20 cellular contexts compared by ENCODE assay signal in the genomic region with DNA sequence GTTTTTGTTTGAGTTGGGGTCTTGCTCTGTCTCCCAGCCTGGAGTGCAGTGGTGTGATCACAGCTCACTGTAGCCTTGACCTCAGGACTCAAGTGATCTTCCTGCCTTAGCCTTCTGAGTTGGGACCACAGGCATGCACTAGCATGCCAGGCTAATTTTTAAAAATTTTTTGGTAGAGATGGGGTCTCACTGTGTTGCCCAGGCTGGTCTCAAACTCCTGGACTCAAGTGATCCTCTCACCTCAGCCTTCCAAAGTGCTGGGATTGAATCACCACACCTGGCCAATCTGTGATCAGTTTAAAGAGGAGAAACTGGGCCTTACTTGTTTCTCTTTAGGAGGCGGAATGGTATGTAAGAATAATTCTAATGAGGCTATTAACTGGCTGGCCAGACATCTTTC. TPM values are rescaled to one million over a fixed set of nuclear protein-coding genes. Genes with fewer than 3 reads are reported as not detected.
DNase-seq lines count a peak whose midpoint lies in the region; ATAC-seq and TF ChIP-seq lines count a peak whose summit lies in the region.
"Had no signal": no experiment of that assay in that cellular context is flagged by ENCODE, and none has a peak within 500 bp of the region (broad histone marks: within the 10 kb centered on the region; RNA-seq: fewer than 3 reads in every experiment).

No MANE protein-coding gene starts in this region.

- H3K27me3 ChIP-seq in left ventricle myocardium inferior (ENCODE audit: low read depth) (no peaks in the 10 kb centered on the region), right cardiac atrium (ENCODE audit: control insufficient read depth, insufficient read depth) (no peaks in the 10 kb centered on the region), esophagus squamous epithelium (no peaks in the 10 kb centered on the region), gastrocnemius medialis (no peaks in the 10 kb centered on the region)
- H3K27me3 ChIP-seq in CD8-positive, alpha-beta T cell (ENCODE audit: insufficient read depth, low read length): no peaks in the 10 kb centered on the region

- H3K27ac ChIP-seq in left ventricle myocardium inferior (replicated peaks): peak overlapping the region; percentile 61
- H3K27ac ChIP-seq in right cardiac atrium (ENCODE audit: low read length): no peak overlapping the region
- H3K27ac ChIP-seq in esophagus squamous epithelium: peak overlapping the region; percentile 84 to 93 (median 90)
- H3K27ac ChIP-seq in gastrocnemius medialis: peak overlapping the region; percentile 29 to 60 (median 50)
- no peak overlapping the region for H3K27ac ChIP-seq in CD8-positive, alpha-beta T cell (ENCODE audit: low read depth, low read length)
- H3K27ac ChIP-seq: C4-2B had no signal

- no peaks in the 10 kb centered on the region for H3K27me3 Mint-ChIP-seq in CD8-positive, alpha-beta T cell (ENCODE audit: low read depth)

- intact Hi-C loops in left ventricle myocardium inferior (cut with micrococcal nuclease): no loop called here
- intact Hi-C loops in right cardiac atrium (cut with DNase I): loop anchor here in 1 of 4 donors (10.0 kb wide), 2 partner anchors 296 to 376 kb away; no protein-coding TSS in a partner anchor
- intact Hi-C loops in esophagus squamous epithelium (cut with DNase I): loop anchor here (10.0 kb wide), 1 partner anchor 176 kb away; a partner anchor contains a TSS
- intact Hi-C loops in gastrocnemius medialis (cut with DNase I; ENCODE audit: low total_unique reads): loop anchor here (10.0 kb wide), 2 partner anchors 296 to 376 kb away; no protein-coding TSS in a partner anchor
- intact Hi-C loops in CD8-positive, alpha-beta T cell (cut with DNase I, micrococcal nuclease): no loop called here

- POLR2A ChIA-PET in CD8-positive, alpha-beta T cell (lab: Charles Lee): interaction anchor here (0.7 kb wide), 1 partner anchor 35 kb away, joined by 3 read pairs; no protein-coding TSS in a partner anchor

- H3K36me3 ChIP-seq in left ventricle myocardium inferior (peaks cover 32% of the 10 kb centered on the region), esophagus squamous epithelium (peaks cover 0 to 52% (median 3%) of the 10 kb centered on the region in 3 donors), gastrocnemius medialis (peaks cover 0 to 36% of the 10 kb centered on the region in 2 donors)
- H3K36me3 ChIP-seq in CD8-positive, alpha-beta T cell (ENCODE audit: insufficient read depth, low read length): no peaks in the 10 kb centered on the region
- H3K36me3 ChIP-seq: HAP-1 had no signal

- TF ChIP-seq POLR2A in esophagus squamous epithelium (IDR thresholded peaks at IDR 0.05) (no peak), gastrocnemius medialis (IDR thresholded peaks at IDR 0.05) (no peak)

- 98% methylated on average over 1 of the region's 1 CpG for WGBS in right cardiac atrium
- 56 to 83% methylated on average over 1 of the region's 1 CpG for WGBS in esophagus squamous epithelium, 2 donors

- no peak for ATAC-seq in right cardiac atrium
- ATAC-seq in gastrocnemius medialis: no peak
- no peak for ATAC-seq in CD8-positive, alpha-beta T cell
- ATAC-seq in GM21423 (IDR thresholded peaks at IDR 0.05; ENCODE audit: unreplicated experiment): no peak
- ATAC-seq: GM23338, Panc1 had no signal

- peaks cover 3% of the 10 kb centered on the region for H3K36me3 Mint-ChIP-seq in CD8-positive, alpha-beta T cell

- CTCF ChIA-PET in CD8-positive, alpha-beta T cell (lab: Charles Lee): no interaction called here

- H3K9me3 ChIP-seq in left ventricle myocardium inferior (replicated peaks): no peaks in the 10 kb centered on the region
- no peaks in the 10 kb centered on the region for H3K9me3 ChIP-seq in right cardiac atrium (ENCODE audit: control insufficient read depth, low read length)
- H3K9me3 ChIP-seq in esophagus squamous epithelium: no peaks in the 10 kb centered on the region
- H3K9me3 ChIP-seq in gastrocnemius medialis: no peaks in the 10 kb centered on the region
- H3K9me3 ChIP-seq in CD8-positive, alpha-beta T cell (ENCODE audit: low read length): no peaks in the 10 kb centered on the region
- H3K9me3 ChIP-seq: HAP-1 had no signal

- H3K27ac Mint-ChIP-seq in CD8-positive, alpha-beta T cell: no peak overlapping the region
- H3K27ac Mint-ChIP-seq: GM23338 had no signal

- no peak overlapping the region for H3K4me3 ChIP-seq in left ventricle myocardium inferior
- no peak overlapping the region for H3K4me3 ChIP-seq in right cardiac atrium (ENCODE audit: low read length)
- H3K4me3 ChIP-seq in esophagus squamous epithelium: no peak overlapping the region
- no peak overlapping the region for H3K4me3 ChIP-seq in gastrocnemius medialis
- H3K4me3 ChIP-seq in CD8-positive, alpha-beta T cell (ENCODE audit: low read depth, low read length): no peak overlapping the region
- H3K4me3 ChIP-seq: GM23338, HAP-1 had no signal

- H3K4me3 Mint-ChIP-seq in CD8-positive, alpha-beta T cell: no peak overlapping the region
- H3K4me3 Mint-ChIP-seq: GM23338 had no signal

- no peaks in the 10 kb centered on the region for H3K4me1 Mint-ChIP-seq in CD8-positive, alpha-beta T cell (ENCODE audit: low read depth)

- in situ Hi-C loops in gastrocnemius medialis (cut with MboI; ENCODE audit: low sequenced_read_pairs in 4 of 4): loop anchor here in 2 of 4 donors (10.0 to 25.0 kb wide), 2 partner anchors 294 to 296 kb away; no protein-coding TSS in a partner anchor

- H3K4me1 ChIP-seq in left ventricle myocardium inferior (peaks cover 33% of the 10 kb centered on the region), right cardiac atrium (ENCODE audit: control insufficient read depth, insufficient read depth, low read length) (no peaks in the 10 kb centered on the region), esophagus squamous epithelium (peaks cover 24 to 100% (median 63%) of the 10 kb centered on the region in 3 donors), gastrocnemius medialis (peaks cover 22 to 29% of the 10 kb centered on the region in 2 donors)
- no peaks in the 10 kb centered on the region for H3K4me1 ChIP-seq in CD8-positive, alpha-beta T cell (ENCODE audit: insufficient read depth, low read length)
- H3K4me1 ChIP-seq: HAP-1 had no signal

- H3K9me3 Mint-ChIP-seq in CD8-positive, alpha-beta T cell: no peaks in the 10 kb centered on the region
- H3K9me3 Mint-ChIP-seq: GM23338 had no signal

- no peak for DNase-seq in left ventricle myocardium inferior
- DNase-seq in right cardiac atrium: no peak
- DNase-seq in esophagus squamous epithelium (lab: John Stamatoyannopoulos, UW): no peak
- DNase-seq in gastrocnemius medialis: no peak
- no peak for DNase-seq in iPS-NIHi7 (ENCODE audit: extremely low spot score)
- DNase-seq in CD8-positive, alpha-beta T cell: no peak
- DNase-seq in cerebellar cortex (ENCODE audit: low spot score): no peak
- DNase-seq: KG1; NCI-H1092 treated with DMSO at 0.1 percent for 48 hours; NCI-H1436 treated with DMSO at 0.1 percent for 48 hours; NCI-H1930; NCI-H2227 treated with DMSO at 0.1 percent for 48 hours; NCI-H510A treated with DMSO at 0.1 percent for 48 hours; NCI-H748 treated with DMSO at 0.1 percent for 48 hours; NK-92 treated with Interleukin-12 subunit alpha and Interleukin-12 subunit beta, amount 100 ng/mL, for 24 hours had no signal

- TF ChIP-seq CTCF in left ventricle myocardium inferior (IDR thresholded peaks at IDR 0.05; ENCODE audit: borderline replicate concordance) (no peak), esophagus squamous epithelium (IDR thresholded peaks at IDR 0.05) (no peak), gastrocnemius medialis (IDR thresholded peaks at IDR 0.05 in 4 of 5, conservative IDR thresholded peaks at IDR 0.05 in 1 of 5) (no peak)
- TF ChIP-seq CTCF in CD8-positive, alpha-beta T cell (IDR thresholded peaks at IDR 0.05): no peak

RNA-seq across cellular contexts. Expression of a gene that starts 49.9 kb away (rescaled TPM):
- 51.5 TPM for total RNA-seq in left ventricle myocardium inferior
- total RNA-seq in right cardiac atrium: 10 to 100 TPM; 19.8 to 26.9 (median 23.1) TPM
- polyA plus RNA-seq in right cardiac atrium: 21.9 TPM
- total RNA-seq in esophagus squamous epithelium: 100 to 1,000 TPM; 121 to 235 (median 164) TPM
- 100 to 1,000 TPM; 245 to 391 (median 274) TPM for total RNA-seq in gastrocnemius medialis
- total RNA-seq in CD8-positive, alpha-beta T cell: 1 to 10 TPM; 1.0 to 1.1 TPM

Comparison
In these comparisons a context has a peak if more than half of its experiments do, and no peak if none do; other contexts are left out.
1. H3K27ac ChIP-seq: peak in left ventricle myocardium inferior (single experiment), esophagus squamous epithelium (4 of 4) and gastrocnemius medialis (4 of 4); none in right cardiac atrium (single experiment) and CD8-positive, alpha-beta T cell (single experiment).
2. RNA of a gene that starts 49.9 kb away (total RNA-seq): 245 to 391 TPM in gastrocnemius medialis, 121 to 235 TPM in esophagus squamous epithelium, 51.5 TPM in left ventricle myocardium inferior (single experiment) and 19.8 to 26.9 TPM in right cardiac atrium; 1.0 to 1.1 TPM in CD8-positive, alpha-beta T cell; every median in the first group is over 10 times any median in the second.
3. intact Hi-C loops: an anchor here in esophagus squamous epithelium (10.0 kb wide) and gastrocnemius medialis (10.0 kb wide); none called in left ventricle myocardium inferior and CD8-positive, alpha-beta T cell.